ENCODE assay signal across 8 cellular contexts in the genomic region with DNA sequence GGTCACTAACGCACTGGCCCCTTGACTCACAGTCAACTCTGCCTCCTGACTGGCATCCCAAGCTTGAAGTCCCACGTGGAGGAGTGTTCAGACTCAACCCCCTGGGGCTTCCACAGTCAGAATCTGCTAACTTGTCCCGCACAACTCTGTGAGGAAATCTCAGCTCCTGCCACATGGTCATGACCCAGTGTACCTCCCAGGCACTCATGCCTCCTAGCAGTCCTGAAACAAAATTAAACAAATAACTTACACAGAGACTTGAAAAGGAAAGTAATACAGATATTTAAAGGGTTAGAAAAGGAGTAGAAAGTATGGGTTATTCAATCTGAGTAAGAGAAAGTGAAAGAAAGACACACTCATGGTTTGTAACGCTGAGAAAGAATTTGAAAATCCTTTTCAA.
DNase-seq lines count a peak whose midpoint lies in the region; ATAC-seq and TF ChIP-seq lines count a peak whose summit lies in the region.

No MANE protein-coding gene starts in this region.

- no peaks in the 10 kb centered on the region for H3K27me3 ChIP-seq in mesenchymal stem cell (ENCODE audit: control insufficient read depth in 1 of 2, insufficient read depth in 1 of 2, low read length in 2 of 2)

- no peak overlapping the region for H3K27ac Mint-ChIP-seq in activated CD4-positive, alpha-beta memory T cell treated with anti-CD3 and anti-CD28 coated beads, Interleukin-2, amount 10 ng/mL, durations not matched to agents 7 days and 5 days
- H3K27ac Mint-ChIP-seq in mesothelial cell of epicardium (no peak overlapping the region), progenitor cell of endocrine pancreas (no peak overlapping the region)

- no peak overlapping the region for H2BK12ac ChIP-seq in mesenchymal stem cell (ENCODE audit: low read length in 2 of 2)

- no peak overlapping the region for H3K18ac ChIP-seq in mesenchymal stem cell (ENCODE audit: low read depth in 1 of 2, low read length in 2 of 2)

- peak overlapping the region; percentile 25 for H3K4me2 ChIP-seq in mesenchymal stem cell (ENCODE audit: low read length, poor library complexity, severe bottlenecking)

- CTCF ChIA-PET in activated CD4-positive, alpha-beta memory T cell treated with anti-CD3 and anti-CD28 coated beads, Interleukin-2, amount 10 ng/mL, durations not matched to agents 7 days and 5 days (lab: Charles Lee), result no interaction called here

- H3K9ac ChIP-seq in mesenchymal stem cell (ENCODE audit: low read length), result peak overlapping the region; percentile 73

- H3K4me1 Mint-ChIP-seq in activated CD4-positive, alpha-beta memory T cell treated with anti-CD3 and anti-CD28 coated beads, Interleukin-2, amount 10 ng/mL, durations not matched to agents 7 days and 5 days, result peaks cover 16% of the 10 kb centered on the region
- H3K4me1 Mint-ChIP-seq in mesothelial cell of epicardium (peaks cover 24% of the 10 kb centered on the region), progenitor cell of endocrine pancreas (ENCODE audit: low read depth) (peaks cover 7% of the 10 kb centered on the region)

- POLR2A ChIA-PET in activated CD4-positive, alpha-beta memory T cell treated with anti-CD3 and anti-CD28 coated beads, Interleukin-2, amount 10 ng/mL, durations not matched to agents 7 days and 5 days (lab: Charles Lee), result no interaction called here

- no peak overlapping the region for H3K23ac ChIP-seq in mesenchymal stem cell (ENCODE audit: low read length in 2 of 2)

- peaks cover 5% of the 10 kb centered on the region for H3K27me3 Mint-ChIP-seq in activated CD4-positive, alpha-beta memory T cell treated with anti-CD3 and anti-CD28 coated beads, Interleukin-2, amount 10 ng/mL, durations not matched to agents 7 days and 5 days
- H3K27me3 Mint-ChIP-seq in mesothelial cell of epicardium (ENCODE audit: low read depth), result peaks cover 2% of the 10 kb centered on the region
- H3K27me3 Mint-ChIP-seq in progenitor cell of endocrine pancreas, result no peaks in the 10 kb centered on the region

- TF ChIP-seq CTCF in mesothelial cell of epicardium (IDR thresholded peaks at IDR 0.05; ENCODE audit: unreplicated experiment) (no peak), progenitor cell of endocrine pancreas (IDR thresholded peaks at IDR 0.05; ENCODE audit: unreplicated experiment) (no peak)

- H2BK120ac ChIP-seq in mesenchymal stem cell (ENCODE audit: low read depth, low read length), result no peak overlapping the region

- no peak overlapping the region for H2AFZ ChIP-seq in mesenchymal stem cell (ENCODE audit: low read depth, low read length)

- peak overlapping the region in 1 of 2 experiments; percentile 56 for H3K4me3 ChIP-seq in mesenchymal stem cell (ENCODE audit: insufficient read depth in 1 of 2, low read depth in 1 of 2, low read length in 2 of 2)

- H3K4me1 ChIP-seq in mesenchymal stem cell (ENCODE audit: control insufficient read depth, insufficient read depth, low read depth, low read length), result peaks cover 1% of the 10 kb centered on the region

- no peaks in the 10 kb centered on the region for H3K36me3 Mint-ChIP-seq in activated CD4-positive, alpha-beta memory T cell treated with anti-CD3 and anti-CD28 coated beads, Interleukin-2, amount 10 ng/mL, durations not matched to agents 7 days and 5 days (ENCODE audit: low read depth)
- H3K36me3 Mint-ChIP-seq in mesothelial cell of epicardium (no peaks in the 10 kb centered on the region), progenitor cell of endocrine pancreas (ENCODE audit: insufficient read depth) (no peaks in the 10 kb centered on the region)

- no peak overlapping the region for H3K14ac ChIP-seq in mesenchymal stem cell (ENCODE audit: low read length in 2 of 2)

- H2AK5ac ChIP-seq in mesenchymal stem cell (ENCODE audit: low read length, severe bottlenecking), result no peak overlapping the region

- H3K4ac ChIP-seq in mesenchymal stem cell (ENCODE audit: low read depth in 1 of 2, low read length in 2 of 2), result no peak overlapping the region

- WGBS in mesenchymal stem cell, result 83% methylated on average over 3 of the region's 4 CpGs

- no peak overlapping the region for H2BK15ac ChIP-seq in mesenchymal stem cell (ENCODE audit: low read depth, poor library complexity, severe bottlenecking)

- H2BK5ac ChIP-seq in mesenchymal stem cell (ENCODE audit: low read depth, low read length, poor library complexity, severe bottlenecking), result no peak overlapping the region

- peak; percentile 52 for ATAC-seq in GM18519 (IDR thresholded peaks at IDR 0.05; ENCODE audit: low FRiP score, unreplicated experiment)
- peak; percentile 65 for ATAC-seq in GM21576 (IDR thresholded peaks at IDR 0.05; ENCODE audit: unreplicated experiment)

- peaks cover 11% of the 10 kb centered on the region for H3K79me1 ChIP-seq in mesenchymal stem cell (replicated peaks; ENCODE audit: low read length, poor library complexity, severe bottlenecking)

- no peak for DNase-seq in activated CD4-positive, alpha-beta memory T cell treated with anti-CD3 and anti-CD28 coated beads, Interleukin-2, amount 10 ng/mL, durations not matched to agents 7 days and 5 days
- peak; percentile 4 for DNase-seq in mesenchymal stem cell
- no peak for DNase-seq in effector CD8-positive, alpha-beta T cell (lab: John Stamatoyannopoulos, UW)
- no peak for DNase-seq in mesothelial cell of epicardium (ENCODE audit: low spot score in 2 of 2, unreplicated experiment in 2 of 2)
- DNase-seq in NCI-H1694 treated with DMSO at 0.1 percent for 48 hours (lab: John Stamatoyannopoulos, UW), result no peak
- no peak for DNase-seq in progenitor cell of endocrine pancreas (ENCODE audit: low spot score, unreplicated experiment)

- no peak overlapping the region for H4K8ac ChIP-seq in mesenchymal stem cell (ENCODE audit: low read length)

- H3K36me3 ChIP-seq in mesenchymal stem cell (ENCODE audit: control insufficient read depth in 1 of 2, insufficient read depth in 2 of 2, low read depth in 1 of 2, low read length in 2 of 2), result peaks cover 0 to 4% of the 10 kb centered on the region in 2 experiments

- no peaks in the 10 kb centered on the region for H3K9me3 ChIP-seq in mesenchymal stem cell (ENCODE audit: control insufficient read depth, low read length)

- no peak overlapping the region for H4K91ac ChIP-seq in mesenchymal stem cell (ENCODE audit: low read length)

- H3K4me3 Mint-ChIP-seq in activated CD4-positive, alpha-beta memory T cell treated with anti-CD3 and anti-CD28 coated beads, Interleukin-2, amount 10 ng/mL, durations not matched to agents 7 days and 5 days, result peak overlapping the region; percentile 60
- H3K4me3 Mint-ChIP-seq in mesothelial cell of epicardium (no peak overlapping the region), progenitor cell of endocrine pancreas (ENCODE audit: low read depth) (no peak overlapping the region)

- no peak overlapping the region for H3K27ac ChIP-seq in mesenchymal stem cell (ENCODE audit: low read length, poor library complexity, severe bottlenecking)

- H3K9me3 Mint-ChIP-seq in activated CD4-positive, alpha-beta memory T cell treated with anti-CD3 and anti-CD28 coated beads, Interleukin-2, amount 10 ng/mL, durations not matched to agents 7 days and 5 days, result no peaks in the 10 kb centered on the region
- H3K9me3 Mint-ChIP-seq in mesothelial cell of epicardium (no peaks in the 10 kb centered on the region), progenitor cell of endocrine pancreas (ENCODE audit: low read depth) (no peaks in the 10 kb centered on the region)
